In the genomic region with DNA sequence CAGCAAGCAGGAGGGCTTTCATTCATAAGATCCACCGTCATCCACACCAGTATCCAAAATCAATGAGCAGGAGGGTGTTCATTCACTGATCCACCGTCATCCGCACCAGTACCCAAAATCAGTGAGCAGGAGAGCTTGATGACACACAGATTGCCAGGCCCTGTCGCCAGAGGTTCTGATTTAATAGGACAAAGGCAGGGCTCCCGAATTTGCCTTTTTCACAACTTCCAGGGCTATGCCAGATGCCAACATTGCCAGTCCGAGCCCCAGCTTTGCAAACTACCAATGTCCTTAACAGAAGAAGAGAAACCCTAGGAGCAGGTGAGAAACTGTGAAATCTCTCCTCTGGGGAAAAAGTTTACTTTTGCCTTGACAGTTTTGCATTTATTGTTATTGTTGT, we compare ENCODE assay signal across 24 cellular contexts.
"Had no signal": no experiment of that assay in that cellular context is flagged by ENCODE, and none has a peak within 500 bp of the region (broad histone marks: within the 10 kb centered on the region; RNA-seq: fewer than 3 reads in every experiment).

No MANE protein-coding gene starts in this region.

- H3K4me3 ChIP-seq: pancreas, psoas muscle, right lobe of liver, sigmoid colon, stomach, thoracic aorta, thyroid gland, tibial nerve, upper lobe of left lung, vagina had no signal

- DNase-seq: naive thymus-derived CD8-positive, alpha-beta T cell; nephron progenitor cell; nucleus accumbens; pancreas; psoas muscle; right cardiac atrium; right lobe of liver; sigmoid colon; small intestine; stimulated activated CD4-positive, alpha-beta T cell treated with anti-CD3 and anti-CD28 coated beads, Interleukin-15, amount 100 ng/mL, for 24 hours; stimulated activated CD4-positive, alpha-beta T cell treated with anti-CD3 and anti-CD28 coated beads, Interleukin-2, amount 100 ng/mL, for 24 hours; stimulated activated CD4-positive, alpha-beta T cell treated with anti-CD3 and anti-CD28 coated beads, Interleukin-2, amount 100 ng/mL, for 48 hours; stimulated activated CD4-positive, alpha-beta T cell treated with anti-CD3 and anti-CD28 coated beads, Interleukin-4, amount 100 ng/mL, for 24 hours; stimulated activated naive B cell treated with anti-CD40 and anti-IgM and Interleukin-4, amounts not matched to agents 10 μg/mL and 1 μg/mL and 100 μg/mL, for 72 hours; stimulated activated naive CD4-positive, alpha-beta T cell treated with Interleukin-2 at 50 U/mL for 16 hours; stomach; thyroid gland; trophoblast cell; upper lobe of left lung had no signal

- H3K27ac ChIP-seq: neutrophil, pancreas, psoas muscle, right lobe of liver, sigmoid colon, stomach, thoracic aorta, thyroid gland, tibial nerve, upper lobe of left lung, vagina had no signal

- H3K9me3 ChIP-seq: neutrophil, pancreas, psoas muscle, right lobe of liver, sigmoid colon, stomach, thoracic aorta, thyroid gland, upper lobe of left lung, vagina had no signal

- H3K4me1 ChIP-seq: pancreas, psoas muscle, right lobe of liver, sigmoid colon, stomach, thyroid gland, tibial nerve, upper lobe of left lung had no signal

- H3K27me3 ChIP-seq: neutrophil, pancreas, right lobe of liver, sigmoid colon, thyroid gland, tibial nerve, upper lobe of left lung, vagina had no signal

- H3K36me3 ChIP-seq: neutrophil, pancreas, right lobe of liver, sigmoid colon, stomach, thoracic aorta, thyroid gland, tibial nerve, upper lobe of left lung, vagina had no signal

- FAIRE-seq: small intestine, urothelium cell line had no signal
